Comparison of ENCODE assay signal across 8 cellular contexts in genomic region chr1:109248797-109249629, GRCh38. TPM values are rescaled to one million over a fixed set of nuclear protein-coding genes. Genes with fewer than 3 reads are reported as not detected.
DNase-seq lines count a peak whose midpoint lies in the region; ATAC-seq, FAIRE-seq and TF ChIP-seq lines count a peak whose summit lies in the region.

Gene CELSR2, plus strand, starts transcription at chr1:109249539. Its CDS starts 541 bp downstream, at chr1:109250080.

- peak; percentile 81 for ATAC-seq in HG02588 (IDR thresholded peaks at IDR 0.05; ENCODE audit: unreplicated experiment)

- peak within 1 kb of the TSS; percentile 78 for H3K4me2 ChIP-seq in keratinocyte (ENCODE audit: control insufficient read depth, extremely low read depth, insufficient read depth, low read depth, low read length)

- H3K27ac ChIP-seq in VCaP (peak within 1 kb of the TSS; percentile 64; the same call in 1 of the 2 replicates), caudate nucleus (ENCODE audit: low read depth, low read length) (peak within 1 kb of the TSS; percentile 36), keratinocyte (ENCODE audit: control insufficient read depth, insufficient read depth, low read length) (no peak within 1 kb of the TSS)

- H3K9me1 ChIP-seq in keratinocyte (ENCODE audit: control insufficient read depth, extremely low read depth, insufficient read depth, low read length): no peaks in the 10 kb centered on the region

- H2AFZ ChIP-seq in keratinocyte (ENCODE audit: control insufficient read depth, low read length): no peak within 1 kb of the TSS

- H3K36me3 ChIP-seq in keratinocyte (ENCODE audit: control insufficient read depth in 2 of 2, extremely low read depth in 1 of 2, insufficient read depth in 2 of 2, low read length in 2 of 2): peaks cover 4 to 12% of the 10 kb centered on the region in 2 experiments

- no peaks in the 10 kb centered on the region for H3K27me3 ChIP-seq in keratinocyte (ENCODE audit: control insufficient read depth, extremely low read depth, insufficient read depth, low read length)

- H3K4me3 ChIP-seq in keratinocyte (ENCODE audit: control insufficient read depth in 2 of 3, extremely low read depth in 1 of 3, insufficient read depth in 2 of 3, low read depth in 1 of 3, low read length in 3 of 3): peak within 1 kb of the TSS; percentile 31 to 61 (median 47)

- dilution Hi-C loops in keratinocyte (cut with MboI; ENCODE audit: extremely low pct_ligation_motif_present, low sequenced_read_pairs): no loop called here

- peaks cover 19% of the 10 kb centered on the region for H3K4me1 ChIP-seq in keratinocyte (ENCODE audit: control insufficient read depth, extremely low read depth, insufficient read depth, low read length)

- TF ChIP-seq CTCF in VCaP (conservative IDR thresholded peaks at IDR 0.05) (no peak), keratinocyte (optimal IDR thresholded peaks at IDR 0.05 in 1 of 3, IDR thresholded peaks at IDR 0.05 in 1 of 3, conservative IDR thresholded peaks at IDR 0.05 in 1 of 3; ENCODE audit: extremely low read depth in 1 of 3, insufficient read depth in 2 of 3, low read length in 3 of 3) (no peak)

- no peak for TF ChIP-seq POLR2A in GM12891 (IDR thresholded peaks at IDR 0.05; ENCODE audit: low read depth, low read length)

- H3K9me3 ChIP-seq in keratinocyte (ENCODE audit: control insufficient read depth, low read depth, low read length): no peaks in the 10 kb centered on the region

- DNase-seq in GM12891 (ENCODE audit: insufficient read length, low spot score) (peak; percentile 93), NCI-H1105 treated with DMSO at 0.1 percent for 48 hours (lab: John Stamatoyannopoulos, UW) (peak; percentile 61), caudate nucleus (lab: John Stamatoyannopoulos, UW) (peak in 46 of 61 donors; percentile 24 to 77 (median 52)), keratinocyte (ENCODE audit: low read depth, low spot score) (no peak), pons (ENCODE audit: low spot score) (no peak)
- DNase-seq in stimulated activated CD4-positive, alpha-beta T cell treated with anti-CD3 and anti-CD28 coated beads, Interleukin-15, amount 100 ng/mL, for 24 hours: peak; percentile 74

- peaks cover 22% of the 10 kb centered on the region for H3K79me2 ChIP-seq in keratinocyte (ENCODE audit: control insufficient read depth, insufficient read depth, low read length)

- FAIRE-seq in GM12891 (lab: Jason Lieb, UNC) (peak; percentile 77), keratinocyte (lab: Jason Lieb, UNC) (no peak)

- H4K20me1 ChIP-seq in keratinocyte (ENCODE audit: control insufficient read depth, extremely low read depth, insufficient read depth, low read length): no peaks in the 10 kb centered on the region

- peak within 1 kb of the TSS; percentile 39 for H3K9ac ChIP-seq in keratinocyte (ENCODE audit: control insufficient read depth, extremely low read depth, insufficient read depth, low read length)

TF ChIP-seq in GM12891, 5 proteins besides CTCF, POLR2A, EP300 and RAD21:
- TF ChIP-seq PAX5 (IDR thresholded peaks at IDR 0.05; ENCODE audit: insufficient read depth, low read length, severe bottlenecking): no peak

RNA-seq across cellular contexts. Expression of gene CELSR2, which starts in this region (rescaled TPM):
- 0.17 TPM for polyA plus RNA-seq in GM12891 (2012; ENCODE audit: low read depth, missing spikeins)
- polyA plus RNA-seq in keratinocyte: 7.3 to 13.7 TPM (median 12.6 TPM) in 3 replicates
- 7.8 TPM for polyA plus RNA-seq in keratinocyte (2011; ENCODE audit: low read depth)
- polyA plus RNA-seq in keratinocyte (2011; cell fraction: cytosol; rRNA removed): 3.3 and 4.0 TPM in 2 replicates
- 55.9 and 57.6 TPM in 2 replicates for polyA plus RNA-seq in keratinocyte (2011; cell fraction: nucleus; rRNA removed)
- polyA plus RNA-seq in keratinocyte (2012; ENCODE audit: low replicate concordance): 17.8 and 35.2 TPM in 2 replicates
- 36.2 to 84.0 TPM (median 51.3 TPM) in 3 replicates for polyA minus RNA-seq in keratinocyte
- polyA minus RNA-seq in keratinocyte (2011; cell fraction: cytosol; rRNA and poly(A)+ RNA removed): 15.9 TPM
- polyA minus RNA-seq in keratinocyte (2011; cell fraction: nucleus; rRNA and poly(A)+ RNA removed): 108 and 110 TPM in 2 replicates

Comparison
In these comparisons a context has a peak if more than half of its experiments do, and no peak if none do; other contexts are left out.
1. DNase-seq: peak in GM12891 (single experiment), NCI-H1105 treated with DMSO at 0.1 percent for 48 hours (single experiment), caudate nucleus (46 of 61) and stimulated activated CD4-positive, alpha-beta T cell treated with anti-CD3 and anti-CD28 coated beads, Interleukin-15, amount 100 ng/mL, for 24 hours (single experiment); none in keratinocyte (single experiment) and pons (single experiment).